Comparison of ENCODE assay signal across 7 cellular contexts in genomic region chr13:113863511-113864302, GRCh38. TPM values are rescaled to one million over a fixed set of nuclear protein-coding genes. Genes with fewer than 3 reads are reported as not detected.
DNase-seq lines count a peak whose midpoint lies in the region; ATAC-seq, FAIRE-seq and TF ChIP-seq lines count a peak whose summit lies in the region.

Gene GAS6, minus strand, starts transcription at chr13:113864076. Its CDS starts 156 bp downstream, at chr13:113863920.

- H3K36me3 ChIP-seq in HUES64 (ENCODE audit: insufficient read depth, low read length) (no peaks in the 10 kb centered on the region), neural cell (ENCODE audit: insufficient read depth, low read length) (no peaks in the 10 kb centered on the region)

- DNase-seq in GM10266 (ENCODE audit: extremely low spot score) (peak; percentile 71), frontal cortex (ENCODE audit: low spot score in 2 of 2) (peak; percentile 82), NAMALWA (ENCODE audit: low spot score) (no peak)
- DNase-seq in activated T-helper 2 cell treated with anti-CD3 and anti-CD28 coated beads, Interferon-gamma antibody, Interleukin-2, Interleukin-4, amounts not matched to agents 10 μg/mL and 5 μg/mL and 100 μg/mL, durations not matched to agents 14 hours and 24 hours and 36 hours (ENCODE audit: low spot score) = no peak

- TF ChIP-seq CTCF in GM10266 (IDR thresholded peaks at IDR 0.05; ENCODE audit: control insufficient read depth, insufficient read depth, low read depth, missing control alignments) (no peak), neural cell (IDR thresholded peaks at IDR 0.05; ENCODE audit: poor library complexity, severe bottlenecking) (peak; percentile 58)

- H3K27me3 ChIP-seq in HUES64 (ENCODE audit: insufficient read depth, low read length) = peaks cover 40% of the 10 kb centered on the region
- no peaks in the 10 kb centered on the region for H3K27me3 ChIP-seq in neural cell (ENCODE audit: insufficient read depth, low read depth, low read length)

- no peak for ATAC-seq in GM21515 (IDR thresholded peaks at IDR 0.05; ENCODE audit: unreplicated experiment)

- no peaks in the 10 kb centered on the region for H3K36me3 Mint-ChIP-seq in activated T-helper 2 cell treated with anti-CD3 and anti-CD28 coated beads, Interferon-gamma antibody, Interleukin-2, Interleukin-4, amounts not matched to agents 10 μg/mL and 5 μg/mL and 100 μg/mL, durations not matched to agents 14 hours and 24 hours and 36 hours (ENCODE audit: low read depth)

- TF ChIP-seq EP300 in neural cell (conservative IDR thresholded peaks at IDR 0.05; ENCODE audit: poor library complexity, severe bottlenecking) = no peak

- H3K4me2 ChIP-seq in neural cell (ENCODE audit: low read length) = peak within 1 kb of the TSS; percentile 70

- H4K20me1 ChIP-seq in neural cell (ENCODE audit: insufficient read depth) = no peaks in the 10 kb centered on the region

- peaks cover 4% of the 10 kb centered on the region for H3K4me1 Mint-ChIP-seq in activated T-helper 2 cell treated with anti-CD3 and anti-CD28 coated beads, Interferon-gamma antibody, Interleukin-2, Interleukin-4, amounts not matched to agents 10 μg/mL and 5 μg/mL and 100 μg/mL, durations not matched to agents 14 hours and 24 hours and 36 hours (ENCODE audit: low read depth)

- no peaks in the 10 kb centered on the region for H3K79me2 ChIP-seq in neural cell (replicated peaks; ENCODE audit: insufficient read depth, low read length)

- H3K9ac ChIP-seq in HUES64 (ENCODE audit: low read depth, low read length) (peak within 1 kb of the TSS; percentile 60), neural cell (ENCODE audit: low read length) (peak within 1 kb of the TSS; percentile 72)

- H3K4me1 ChIP-seq in HUES64 (ENCODE audit: insufficient read depth, low read length) = peaks cover 35% of the 10 kb centered on the region

- H3K9me3 ChIP-seq in HUES64 (ENCODE audit: insufficient read depth, low read depth, low read length) = no peaks in the 10 kb centered on the region
- H3K9me3 ChIP-seq in neural cell (ENCODE audit: low read length) = no peaks in the 10 kb centered on the region

- no peaks in the 10 kb centered on the region for H3K9me2 ChIP-seq in neural cell (ENCODE audit: insufficient read depth, low read length)

- peaks cover 45% of the 10 kb centered on the region for H3K27me3 Mint-ChIP-seq in activated T-helper 2 cell treated with anti-CD3 and anti-CD28 coated beads, Interferon-gamma antibody, Interleukin-2, Interleukin-4, amounts not matched to agents 10 μg/mL and 5 μg/mL and 100 μg/mL, durations not matched to agents 14 hours and 24 hours and 36 hours (ENCODE audit: low read depth)

- peak; percentile 57 for TF ChIP-seq RAD21 in neural cell (conservative IDR thresholded peaks at IDR 0.05)

- H3K9me3 Mint-ChIP-seq in activated T-helper 2 cell treated with anti-CD3 and anti-CD28 coated beads, Interferon-gamma antibody, Interleukin-2, Interleukin-4, amounts not matched to agents 10 μg/mL and 5 μg/mL and 100 μg/mL, durations not matched to agents 14 hours and 24 hours and 36 hours = peaks cover 9% of the 10 kb centered on the region

- peak within 1 kb of the TSS; percentile 28 for H3K4me3 Mint-ChIP-seq in activated T-helper 2 cell treated with anti-CD3 and anti-CD28 coated beads, Interferon-gamma antibody, Interleukin-2, Interleukin-4, amounts not matched to agents 10 μg/mL and 5 μg/mL and 100 μg/mL, durations not matched to agents 14 hours and 24 hours and 36 hours (ENCODE audit: low read depth)

- H3K4me3 ChIP-seq in HUES64 (ENCODE audit: low read length) (peak within 1 kb of the TSS; percentile 63), neural cell (ENCODE audit: low read length) (peak within 1 kb of the TSS; percentile 76)

- H3K27ac ChIP-seq in HUES64 (ENCODE audit: low read depth, low read length) = no peak within 1 kb of the TSS; the same call in 1 of the 2 replicates
- H3K27ac ChIP-seq in neural cell (ENCODE audit: low read length) = no peak within 1 kb of the TSS

- H3F3A ChIP-seq in neural cell (ENCODE audit: insufficient read depth, low read length, poor library complexity, severe bottlenecking) = no peaks in the 10 kb centered on the region

- peak within 1 kb of the TSS; percentile 13 for H2AFZ ChIP-seq in neural cell (ENCODE audit: low read depth, low read length)

- under 1% methylated on average over 118 of the region's 118 CpGs for WGBS in HUES64

- intact Hi-C loops in activated T-helper 2 cell treated with anti-CD3 and anti-CD28 coated beads, Interferon-gamma antibody, Interleukin-2, Interleukin-4, amounts not matched to agents 10 μg/mL and 5 μg/mL and 100 μg/mL, durations not matched to agents 14 hours and 24 hours and 36 hours (cut with micrococcal nuclease) = no loop called here

- no peak within 1 kb of the TSS for H3K27ac Mint-ChIP-seq in activated T-helper 2 cell treated with anti-CD3 and anti-CD28 coated beads, Interferon-gamma antibody, Interleukin-2, Interleukin-4, amounts not matched to agents 10 μg/mL and 5 μg/mL and 100 μg/mL, durations not matched to agents 14 hours and 24 hours and 36 hours

- no peak for FAIRE-seq in frontal cortex (lab: Jason Lieb, UNC)

TF ChIP-seq in neural cell, 6 proteins besides CTCF, POLR2A, EP300 and RAD21:
- peak; percentile 39 for TF ChIP-seq TAF1 (IDR thresholded peaks at IDR 0.05; ENCODE audit: low read depth)
- TF ChIP-seq EZH2 (IDR thresholded peaks at IDR 0.05; ENCODE audit: borderline replicate concordance, insufficient read depth, low read length, poor library complexity, severe bottlenecking) = no peak
- peak; percentile 46 for TF ChIP-seq MXI1 (conservative IDR thresholded peaks at IDR 0.05; ENCODE audit: poor library complexity, severe bottlenecking)
- TF ChIP-seq SMC3 (conservative IDR thresholded peaks at IDR 0.05; ENCODE audit: poor library complexity) = peak; percentile 58
- TF ChIP-seq, protein P1, sequence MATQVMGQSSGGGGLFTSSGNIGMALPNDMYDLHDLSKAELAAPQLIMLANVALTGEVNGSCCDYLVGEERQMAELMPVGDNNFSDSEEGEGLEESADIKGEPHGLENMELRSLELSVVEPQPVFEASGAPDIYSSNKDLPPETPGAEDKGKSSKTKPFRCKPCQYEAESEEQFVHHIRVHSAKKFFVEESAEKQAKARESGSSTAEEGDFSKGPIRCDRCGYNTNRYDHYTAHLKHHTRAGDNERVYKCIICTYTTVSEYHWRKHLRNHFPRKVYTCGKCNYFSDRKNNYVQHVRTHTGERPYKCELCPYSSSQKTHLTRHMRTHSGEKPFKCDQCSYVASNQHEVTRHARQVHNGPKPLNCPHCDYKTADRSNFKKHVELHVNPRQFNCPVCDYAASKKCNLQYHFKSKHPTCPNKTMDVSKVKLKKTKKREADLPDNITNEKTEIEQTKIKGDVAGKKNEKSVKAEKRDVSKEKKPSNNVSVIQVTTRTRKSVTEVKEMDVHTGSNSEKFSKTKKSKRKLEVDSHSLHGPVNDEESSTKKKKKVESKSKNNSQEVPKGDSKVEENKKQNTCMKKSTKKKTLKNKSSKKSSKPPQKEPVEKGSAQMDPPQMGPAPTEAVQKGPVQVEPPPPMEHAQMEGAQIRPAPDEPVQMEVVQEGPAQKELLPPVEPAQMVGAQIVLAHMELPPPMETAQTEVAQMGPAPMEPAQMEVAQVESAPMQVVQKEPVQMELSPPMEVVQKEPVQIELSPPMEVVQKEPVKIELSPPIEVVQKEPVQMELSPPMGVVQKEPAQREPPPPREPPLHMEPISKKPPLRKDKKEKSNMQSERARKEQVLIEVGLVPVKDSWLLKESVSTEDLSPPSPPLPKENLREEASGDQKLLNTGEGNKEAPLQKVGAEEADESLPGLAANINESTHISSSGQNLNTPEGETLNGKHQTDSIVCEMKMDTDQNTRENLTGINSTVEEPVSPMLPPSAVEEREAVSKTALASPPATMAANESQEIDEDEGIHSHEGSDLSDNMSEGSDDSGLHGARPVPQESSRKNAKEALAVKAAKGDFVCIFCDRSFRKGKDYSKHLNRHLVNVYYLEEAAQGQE (IDR thresholded peaks at IDR 0.05; ENCODE audit: borderline replicate concordance) = no peak
- TF ChIP-seq POLR2AphosphoS5 (IDR thresholded peaks at IDR 0.05) = no peak

RNA-seq across cellular contexts. Expression of gene GAS6, which starts in this region (rescaled TPM):
- 10.6 TPM for polyA plus RNA-seq in HUES64 (2013, experiment 1 of 2)
- polyA plus RNA-seq in HUES64 (2013, experiment 2 of 2) = 11.4 TPM
- total RNA-seq in activated T-helper 2 cell treated with anti-CD3 and anti-CD28 coated beads, Interferon-gamma antibody, Interleukin-2, Interleukin-4, amounts not matched to agents 10 μg/mL and 5 μg/mL and 100 μg/mL, durations not matched to agents 14 hours and 24 hours and 36 hours = 0.14 and 0.32 TPM in 2 replicates
- total RNA-seq in frontal cortex = 20.4 TPM
- polyA plus RNA-seq in neural cell = 52.4 and 57.0 TPM in 2 replicates
- 25.8 and 26.3 TPM in 2 replicates for polyA minus RNA-seq in neural cell

Comparison
In these comparisons a context has a peak if more than half of its experiments do, and no peak if none do; other contexts are left out.
1. RNA of gene GAS6 (total RNA-seq): 20.4 TPM in frontal cortex (single experiment); 0.14 to 0.32 TPM in activated T-helper 2 cell treated with anti-CD3 and anti-CD28 coated beads, Interferon-gamma antibody, Interleukin-2, Interleukin-4, amounts not matched to agents 10 μg/mL and 5 μg/mL and 100 μg/mL, durations not matched to agents 14 hours and 24 hours and 36 hours; every median in the first group is over 10 times any median in the second.
2. DNase-seq: peak in GM10266 (single experiment) and frontal cortex (2 of 2); none in activated T-helper 2 cell treated with anti-CD3 and anti-CD28 coated beads, Interferon-gamma antibody, Interleukin-2, Interleukin-4, amounts not matched to agents 10 μg/mL and 5 μg/mL and 100 μg/mL, durations not matched to agents 14 hours and 24 hours and 36 hours (single experiment) and NAMALWA (single experiment).